In the genomic region with DNA sequence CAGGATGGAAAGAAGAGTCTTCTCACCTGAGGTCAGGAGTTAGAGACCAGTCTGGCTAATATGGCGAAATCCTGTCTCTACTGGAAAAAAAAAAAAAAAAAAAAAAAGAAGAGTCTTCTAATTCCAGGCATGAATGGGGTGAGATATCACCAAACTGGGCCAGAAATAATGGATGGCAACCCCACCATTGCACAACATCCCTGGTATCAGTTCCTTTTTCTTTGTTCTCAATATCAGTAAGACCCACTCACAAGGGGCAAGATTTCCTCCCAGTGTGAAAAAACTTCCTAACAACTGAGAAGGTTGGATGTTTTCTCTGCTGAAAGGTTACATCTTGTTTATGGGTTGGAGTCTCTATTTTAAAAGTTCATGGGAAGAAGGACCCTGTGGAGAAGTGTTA, we compare ENCODE assay signal across 16 cellular contexts. TPM values are rescaled to one million over a fixed set of nuclear protein-coding genes. Genes with fewer than 3 reads are reported as not detected.
DNase-seq lines count a peak whose midpoint lies in the region; ATAC-seq and TF ChIP-seq lines count a peak whose summit lies in the region.
"Had no signal": no experiment of that assay in that cellular context is flagged by ENCODE, and none has a peak within 500 bp of the region (broad histone marks: within the 10 kb centered on the region; RNA-seq: fewer than 3 reads in every experiment).

No MANE protein-coding gene starts in this region.

- H3K9me3 Mint-ChIP-seq in progenitor cell of endocrine pancreas (ENCODE audit: low read depth), result no peaks in the 10 kb centered on the region
- H3K9me3 Mint-ChIP-seq in activated CD4-positive, alpha-beta memory T cell treated with anti-CD3 and anti-CD28 coated beads for 36 hours, result no peaks in the 10 kb centered on the region

- ATAC-seq in HG03354 (IDR thresholded peaks at IDR 0.05; ENCODE audit: poor library complexity, severe bottlenecking, unreplicated experiment), result no peak
- ATAC-seq: SK-N-SH treated with all-trans-retinoic acid at 6 μM for 48 hours had no signal

- H3K27ac Mint-ChIP-seq in progenitor cell of endocrine pancreas, result no peak overlapping the region
- no peak overlapping the region for H3K27ac Mint-ChIP-seq in activated CD4-positive, alpha-beta memory T cell treated with anti-CD3 and anti-CD28 coated beads for 36 hours

- intact Hi-C loops in activated CD4-positive, alpha-beta memory T cell treated with anti-CD3 and anti-CD28 coated beads for 36 hours (cut with micrococcal nuclease), result no loop called here

- H3K36me3 Mint-ChIP-seq in progenitor cell of endocrine pancreas (ENCODE audit: insufficient read depth), result no peaks in the 10 kb centered on the region
- H3K36me3 Mint-ChIP-seq in activated CD4-positive, alpha-beta memory T cell treated with anti-CD3 and anti-CD28 coated beads for 36 hours, result no peaks in the 10 kb centered on the region
- H3K36me3 Mint-ChIP-seq: CD4-positive, CD25-positive, alpha-beta regulatory T cell had no signal

- DNase-seq in CD1c-positive myeloid dendritic cell (ENCODE audit: extremely low spot score) (peak; percentile 87), NAMALWA (ENCODE audit: low spot score) (peak; percentile 35), SIG-M5 (lab: John Stamatoyannopoulos, UW) (peak; percentile 51), medulla oblongata (ENCODE audit: extremely low spot score) (peak; percentile 78), progenitor cell of endocrine pancreas (ENCODE audit: low spot score, unreplicated experiment) (no peak)
- no peak for DNase-seq in activated CD4-positive, alpha-beta memory T cell treated with anti-CD3 and anti-CD28 coated beads for 36 hours
- DNase-seq in activated CD4-positive, alpha-beta T cell treated with anti-CD3 and anti-CD28 coated beads for 48 hours, result no peak
- DNase-seq: CD4-positive, CD25-positive, alpha-beta regulatory T cell; DMS53; HCEC 1CT; NCI-H1417; NCI-H2029 treated with DMSO at 0.1 percent for 48 hours; NCI-H510A treated with DMSO at 0.1 percent for 48 hours had no signal

- no peak overlapping the region for H3K4me3 Mint-ChIP-seq in progenitor cell of endocrine pancreas (ENCODE audit: low read depth)
- no peak overlapping the region for H3K4me3 Mint-ChIP-seq in activated CD4-positive, alpha-beta memory T cell treated with anti-CD3 and anti-CD28 coated beads for 36 hours
- H3K4me3 Mint-ChIP-seq: CD4-positive, CD25-positive, alpha-beta regulatory T cell had no signal

- peaks cover 39% of the 10 kb centered on the region for H3K27me3 Mint-ChIP-seq in progenitor cell of endocrine pancreas
- H3K27me3 Mint-ChIP-seq in activated CD4-positive, alpha-beta memory T cell treated with anti-CD3 and anti-CD28 coated beads for 36 hours, result peaks cover 37% of the 10 kb centered on the region

- POLR2A ChIA-PET in activated CD4-positive, alpha-beta memory T cell treated with anti-CD3 and anti-CD28 coated beads for 36 hours (lab: Charles Lee), result no interaction called here

- TF ChIP-seq CTCF in progenitor cell of endocrine pancreas (IDR thresholded peaks at IDR 0.05; ENCODE audit: unreplicated experiment), result no peak

- peaks cover 10% of the 10 kb centered on the region for H3K4me1 Mint-ChIP-seq in progenitor cell of endocrine pancreas (ENCODE audit: low read depth)
- H3K4me1 Mint-ChIP-seq in activated CD4-positive, alpha-beta memory T cell treated with anti-CD3 and anti-CD28 coated beads for 36 hours (ENCODE audit: low read depth), result no peaks in the 10 kb centered on the region
- H3K4me1 Mint-ChIP-seq: CD4-positive, CD25-positive, alpha-beta regulatory T cell had no signal

- CTCF ChIA-PET in activated CD4-positive, alpha-beta memory T cell treated with anti-CD3 and anti-CD28 coated beads for 36 hours (lab: Charles Lee), result no interaction called here

RNA-seq across cellular contexts. Expression of a gene that starts 23.6 kb away (rescaled TPM):
- not detected in 2 replicates for total RNA-seq in progenitor cell of endocrine pancreas
- not detected for total RNA-seq in activated CD4-positive, alpha-beta memory T cell treated with anti-CD3 and anti-CD28 coated beads for 36 hours
- total RNA-seq: CD4-positive, CD25-positive, alpha-beta regulatory T cell; HT1080 had no signal

Comparison
In these comparisons a context has a peak if more than half of its experiments do, and no peak if none do; other contexts are left out.
1. DNase-seq: peak in CD1c-positive myeloid dendritic cell (single experiment), NAMALWA (single experiment), SIG-M5 (single experiment) and medulla oblongata (single experiment); none in progenitor cell of endocrine pancreas (single experiment), activated CD4-positive, alpha-beta memory T cell treated with anti-CD3 and anti-CD28 coated beads for 36 hours (single experiment) and activated CD4-positive, alpha-beta T cell treated with anti-CD3 and anti-CD28 coated beads for 48 hours (single experiment).